ENCODE assay signal across 1 cellular context in the genomic region with DNA sequence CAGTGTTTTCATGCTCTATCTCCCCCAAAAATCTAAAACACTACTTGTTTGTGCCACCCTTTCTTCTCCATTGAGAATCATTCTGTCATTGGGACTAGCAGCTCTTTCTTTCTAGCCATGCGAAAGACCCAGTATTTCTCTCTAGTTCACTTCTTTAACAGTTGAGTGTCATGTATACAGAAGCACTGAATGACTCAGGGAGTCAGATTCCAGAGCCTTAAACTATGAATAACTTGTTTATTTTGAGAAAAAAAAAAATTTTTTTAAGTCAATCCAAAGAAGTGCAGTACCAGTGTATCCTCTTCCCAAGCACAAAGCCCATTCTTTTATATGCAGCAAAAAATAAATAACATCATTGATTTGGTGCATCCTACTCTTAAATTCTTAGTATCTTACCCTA.
TF ChIP-seq lines count a peak whose summit lies in the region.

No MANE protein-coding gene starts in this region.

TF ChIP-seq in IMR-90, 13 proteins besides CTCF, POLR2A, EP300 and RAD21 (continued from another document):
- TF ChIP-seq, protein P1, sequence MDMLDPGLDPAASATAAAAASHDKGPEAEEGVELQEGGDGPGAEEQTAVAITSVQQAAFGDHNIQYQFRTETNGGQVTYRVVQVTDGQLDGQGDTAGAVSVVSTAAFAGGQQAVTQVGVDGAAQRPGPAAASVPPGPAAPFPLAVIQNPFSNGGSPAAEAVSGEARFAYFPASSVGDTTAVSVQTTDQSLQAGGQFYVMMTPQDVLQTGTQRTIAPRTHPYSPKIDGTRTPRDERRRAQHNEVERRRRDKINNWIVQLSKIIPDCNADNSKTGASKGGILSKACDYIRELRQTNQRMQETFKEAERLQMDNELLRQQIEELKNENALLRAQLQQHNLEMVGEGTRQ (IDR thresholded peaks at IDR 0.05; ENCODE audit: low read depth, low read length), result no peak
- peak; percentile 30; the same call in 1 of the 2 replicates for TF ChIP-seq FOS (IDR thresholded peaks at IDR 0.05; ENCODE audit: low read depth, low read length)
